9 cellular contexts compared by ENCODE assay signal in the genomic region with DNA sequence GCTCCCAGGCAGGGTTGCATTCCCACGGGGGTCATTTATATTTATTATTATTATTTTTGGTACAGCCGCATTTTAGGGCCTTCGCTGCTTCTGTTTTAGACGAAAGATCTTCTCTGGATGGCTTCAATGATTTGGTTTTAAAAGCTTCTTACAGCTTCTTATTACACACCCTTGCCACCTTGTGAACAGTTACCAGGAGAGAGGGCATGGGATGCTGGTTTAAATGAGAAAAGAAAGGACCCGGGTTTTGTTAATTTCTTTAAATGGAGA. TPM values are rescaled to one million over a fixed set of nuclear protein-coding genes. Genes with fewer than 3 reads are reported as not detected.
DNase-seq lines count a peak whose midpoint lies in the region; ATAC-seq and TF ChIP-seq lines count a peak whose summit lies in the region.
"Had no signal": no experiment of that assay in that cellular context is flagged by ENCODE, and none has a peak within 500 bp of the region (broad histone marks: within the 10 kb centered on the region; RNA-seq: fewer than 3 reads in every experiment).

No MANE protein-coding gene starts in this region.

- intact Hi-C loops in left ventricle myocardium inferior (cut with micrococcal nuclease) (loop anchor here (10.0 kb wide), 1 partner anchor 104 kb away; no protein-coding TSS in a partner anchor), Right ventricle myocardium superior (cut with DNase I) (loop anchor here (10.0 kb wide), 1 partner anchor 74 kb away; no protein-coding TSS in a partner anchor), upper lobe of right lung (cut with DNase I) (no loop called here)

- H3K9me3 Mint-ChIP-seq in brain (peaks cover 0 to 6% (median 4%) of the 10 kb centered on the region in 5 experiments), naive B cell (no peaks in the 10 kb centered on the region)

- H3K4me3 ChIP-seq in left ventricle myocardium inferior (peak overlapping the region; percentile 85), upper lobe of right lung (peak overlapping the region; percentile 67)

- H3K9me3 ChIP-seq in left ventricle myocardium inferior (replicated peaks) (no peaks in the 10 kb centered on the region), upper lobe of right lung (no peaks in the 10 kb centered on the region)

- H3K27me3 ChIP-seq in left ventricle myocardium inferior (ENCODE audit: low read depth) (no peaks in the 10 kb centered on the region), upper lobe of right lung (peaks cover 12% of the 10 kb centered on the region)

- H3K27ac Mint-ChIP-seq in brain (peak overlapping the region in 4 of 5 experiments; percentile 87 to 98 (median 96)), naive B cell (peak overlapping the region in 1 of 6 donors; percentile 58)

- peak overlapping the region; percentile 87 for H3K27ac ChIP-seq in left ventricle myocardium inferior (replicated peaks)
- peak overlapping the region; percentile 86 for H3K27ac ChIP-seq in upper lobe of right lung

- no peak for DNase-seq in left ventricle myocardium inferior
- DNase-seq in Right ventricle myocardium superior = no peak
- DNase-seq in naive B cell = no peak
- DNase-seq in upper lobe of right lung = no peak
- DNase-seq in iPS-NIHi7 (ENCODE audit: extremely low spot score) = no peak
- DNase-seq in activated naive CD4-positive, alpha-beta T cell treated with anti-CD3 and anti-CD28 coated beads, Interleukin-2, amount 50 U/mL, for 16 hours = no peak
- DNase-seq: GOT3 had no signal

- H3K4me1 Mint-ChIP-seq in brain = peaks cover 61% of the 10 kb centered on the region
- peaks cover 6 to 38% (median 36%) of the 10 kb centered on the region in 3 donors for H3K4me1 Mint-ChIP-seq in naive B cell

- H3K27me3 Mint-ChIP-seq in brain = peaks cover 17% of the 10 kb centered on the region
- peaks cover 6 to 39% (median 16%) of the 10 kb centered on the region in 3 donors for H3K27me3 Mint-ChIP-seq in naive B cell

- peak overlapping the region; percentile 91 to 99 (median 94) for H3K4me3 Mint-ChIP-seq in brain
- H3K4me3 Mint-ChIP-seq in naive B cell = peak overlapping the region; percentile 10 to 99 (median 91)

- TF ChIP-seq CTCF in left ventricle myocardium inferior (IDR thresholded peaks at IDR 0.05; ENCODE audit: borderline replicate concordance) = no peak
- TF ChIP-seq CTCF in brain (conservative IDR thresholded peaks at IDR 0.05) = no peak
- no peak for TF ChIP-seq CTCF in upper lobe of right lung (IDR thresholded peaks at IDR 0.05)

- ATAC-seq in Right ventricle myocardium superior (ENCODE audit: poor library complexity) = no peak
- ATAC-seq in naive B cell (ENCODE audit: low read depth in 2 of 2) = no peak
- no peak for ATAC-seq in upper lobe of right lung
- ATAC-seq in GM19463 (IDR thresholded peaks at IDR 0.05; ENCODE audit: unreplicated experiment) = no peak

- H3K4me1 ChIP-seq in left ventricle myocardium inferior = peaks cover 53% of the 10 kb centered on the region
- H3K4me1 ChIP-seq in upper lobe of right lung = peaks cover 9% of the 10 kb centered on the region

- H3K36me3 Mint-ChIP-seq in brain (peaks cover 3% of the 10 kb centered on the region), naive B cell (no peaks in the 10 kb centered on the region)

- H3K36me3 ChIP-seq in left ventricle myocardium inferior (no peaks in the 10 kb centered on the region), upper lobe of right lung (no peaks in the 10 kb centered on the region)

RNA-seq across cellular contexts. Expression of a gene that starts 1.7 kb away (rescaled TPM):
- 7.9 TPM for total RNA-seq in left ventricle myocardium inferior
- total RNA-seq in Right ventricle myocardium superior = 6.6 TPM
- polyA plus RNA-seq in brain (ENCODE audit: insufficient read depth, low read depth, low replicate concordance) = 2.3 TPM
- under 1 TPM in 5 of 6 donors, not detected in 1; 0.05 to 0.76 (median 0.64) TPM for polyA plus RNA-seq in naive B cell (ENCODE audit: low read depth in 6 of 6)
- 7.4 TPM for total RNA-seq in upper lobe of right lung
